Comparison of ENCODE assay signal across 15 cellular contexts in genomic region chr20:13288357-13288756, GRCh38.
DNase-seq lines count a peak whose midpoint lies in the region; ATAC-seq, FAIRE-seq and TF ChIP-seq lines count a peak whose summit lies in the region.
"Had no signal": no experiment of that assay in that cellular context is flagged by ENCODE, and none has a peak within 500 bp of the region (broad histone marks: within the 10 kb centered on the region; RNA-seq: fewer than 3 reads in every experiment).

No MANE protein-coding gene starts in this region.

- H3K9me3 Mint-ChIP-seq in chondrocyte (ENCODE audit: low read depth) = no peaks in the 10 kb centered on the region
- H3K9me3 Mint-ChIP-seq: H9 had no signal

- in situ Hi-C loops in HepG2 (cut with HindIII; ENCODE audit: extremely low pct_ligation_motif_present, low pct_unique_long_range_greater_than_20kb) = loop anchor here (25.0 kb wide), 1 partner anchor 326 kb away; no protein-coding TSS in a partner anchor

- no peak overlapping the region for H3K27ac ChIP-seq in BLaER1
- H3K27ac ChIP-seq in HepG2 (ENCODE audit: extremely low read length, insufficient read depth, low read length) = no peak overlapping the region
- H3K27ac ChIP-seq: A549 had no signal

- intact Hi-C loops in HepG2 (cut with micrococcal nuclease; ENCODE audit: unreplicated experiment) = loop anchor here (2.0 kb wide), 1 partner anchor 44 kb away; no protein-coding TSS in a partner anchor

- no peaks in the 10 kb centered on the region for H3K9me3 ChIP-seq in BE2C
- no peaks in the 10 kb centered on the region for H3K9me3 ChIP-seq in BLaER1
- H3K9me3 ChIP-seq in HepG2 (ENCODE audit: low read length) = no peaks in the 10 kb centered on the region
- H3K9me3 ChIP-seq: A549 had no signal

- no peaks in the 10 kb centered on the region for H3K27me3 Mint-ChIP-seq in chondrocyte (ENCODE audit: low read depth)
- H3K27me3 Mint-ChIP-seq: CD4-positive, CD25-positive, alpha-beta regulatory T cell had no signal

- WGBS in HepG2 (ENCODE audit: low lambda C conversion rate) = 80% methylated on average over 12 of the region's 12 CpGs

- H3K79me2 ChIP-seq in HepG2 (ENCODE audit: insufficient read depth, low read length) = no peaks in the 10 kb centered on the region

- no peaks in the 10 kb centered on the region for H3K36me3 ChIP-seq in BE2C
- H3K36me3 ChIP-seq in BLaER1 = no peaks in the 10 kb centered on the region
- no peaks in the 10 kb centered on the region for H3K36me3 ChIP-seq in HepG2 (replicated peaks in 1 of 2; ENCODE audit: control insufficient read depth in 1 of 2, insufficient read depth in 2 of 2, low read length in 2 of 2)

- TF ChIP-seq EP300 in HepG2 (IDR thresholded peaks at IDR 0.05; ENCODE audit: low read depth in 2 of 2, low read length in 2 of 2) (no peak), HepG2 (CRISPR knock-in tag; IDR thresholded peaks at IDR 0.05; ENCODE audit: borderline replicate concordance) (no peak)

- H3K9ac ChIP-seq in BLaER1 (no peak overlapping the region), HepG2 (ENCODE audit: insufficient read depth, low read depth, low read length) (no peak overlapping the region)

- H3K4me1 ChIP-seq in BE2C (no peaks in the 10 kb centered on the region), BLaER1 (peaks cover 43% of the 10 kb centered on the region), HepG2 (ENCODE audit: insufficient read depth, low read length) (peaks cover 21% of the 10 kb centered on the region)

- H2AFZ ChIP-seq in HepG2 (ENCODE audit: low read length) = no peak overlapping the region

- H3K27me3 ChIP-seq in BE2C = peaks cover 16% of the 10 kb centered on the region
- H3K27me3 ChIP-seq in BLaER1 = no peaks in the 10 kb centered on the region
- no peaks in the 10 kb centered on the region for H3K27me3 ChIP-seq in HepG2 (ENCODE audit: control insufficient read depth in 1 of 2, insufficient read depth in 2 of 2, low read length in 2 of 2)

- H3K4me2 ChIP-seq in BLaER1 (peak overlapping the region; percentile 78), HepG2 (ENCODE audit: low read depth, low read length) (no peak overlapping the region)
- H3K4me2 ChIP-seq: A549 had no signal

- no peak overlapping the region for H3K4me3 ChIP-seq in BE2C (ENCODE audit: low read depth, low read length)
- H3K4me3 ChIP-seq in BLaER1 = no peak overlapping the region
- H3K4me3 ChIP-seq in HepG2 (replicated peaks in 1 of 3; ENCODE audit: insufficient read depth in 1 of 3, low read depth in 2 of 3, low read length in 3 of 3) = no peak overlapping the region
- H3K4me3 ChIP-seq: A549, GM12878 had no signal

- DNase-seq in BE2C (peak; percentile 24), glomerular visceral epithelial cell (ENCODE audit: extremely low spot score) (peak; percentile 40), HepG2 (ENCODE audit: low spot score) (peak; percentile 21), chondrocyte (ENCODE audit: low spot score) (no peak)
- no peak for DNase-seq in activated CD4-positive, alpha-beta T cell treated with anti-CD3 and anti-CD28 coated beads for 1 hour
- DNase-seq: CD4-positive, CD25-positive, alpha-beta regulatory T cell; DMS 273 treated with DMSO at 0.1 percent for 48 hours; GOT3; H9 had no signal

- CTCF ChIA-PET in HepG2 (lab: Yijun Ruan, JAX; ENCODE audit: low intra/inter-chr PET ratio, low total read pairs) = no interaction called here

- no TSS peak for BruUV-seq in HepG2 (replicated peaks; lab: Mats Ljungman, UMichigan)

- FAIRE-seq in HepG2 (lab: Jason Lieb, UNC) = no peak
- FAIRE-seq: A549, GM12878, GM19239 had no signal

- H3K36me3 Mint-ChIP-seq in chondrocyte (ENCODE audit: low read depth) = no peaks in the 10 kb centered on the region
- H3K36me3 Mint-ChIP-seq: CD4-positive, CD25-positive, alpha-beta regulatory T cell had no signal

- ATAC-seq in HepG2 (peak; percentile 37), GM18861 (IDR thresholded peaks at IDR 0.05; ENCODE audit: unreplicated experiment) (no peak), GM18907 (IDR thresholded peaks at IDR 0.05; ENCODE audit: unreplicated experiment) (no peak)
- ATAC-seq: A549, GM12878 had no signal

- peaks cover 6% of the 10 kb centered on the region for H3K4me1 Mint-ChIP-seq in chondrocyte (ENCODE audit: low read depth)
- H3K4me1 Mint-ChIP-seq: CD4-positive, CD25-positive, alpha-beta regulatory T cell had no signal

- no peak for TF ChIP-seq POLR2A in HepG2 (IDR thresholded peaks at IDR 0.05; ENCODE audit: insufficient read depth in 1 of 2, low read depth in 2 of 2, low read length in 2 of 2)

- TF ChIP-seq RAD21 in HepG2 (CRISPR knock-in tag; IDR thresholded peaks at IDR 0.05) = no peak

- H3K27ac Mint-ChIP-seq in chondrocyte (ENCODE audit: unreplicated experiment) = no peak overlapping the region
- H3K27ac Mint-ChIP-seq: CD4-positive, CD25-positive, alpha-beta regulatory T cell; H9 had no signal

- POLR2A ChIA-PET in HepG2 (lab: Yijun Ruan, JAX) = no interaction called here

- no peaks in the 10 kb centered on the region for H4K20me1 ChIP-seq in BLaER1
- H4K20me1 ChIP-seq in HepG2 (ENCODE audit: insufficient read depth, low read length) = no peaks in the 10 kb centered on the region

- TF ChIP-seq CTCF in BE2C (IDR thresholded peaks at IDR 0.05; ENCODE audit: low read depth, low read length) (no peak), HepG2 (CRISPR knock-in tag; IDR thresholded peaks at IDR 0.05) (no peak), chondrocyte (IDR thresholded peaks at IDR 0.05) (no peak)

- no peak overlapping the region for H3K4me3 Mint-ChIP-seq in chondrocyte (ENCODE audit: unreplicated experiment)
- H3K4me3 Mint-ChIP-seq: CD4-positive, CD25-positive, alpha-beta regulatory T cell; H9 had no signal

TF ChIP-seq in HepG2, 621 proteins besides CTCF, POLR2A, EP300 and RAD21:
- no peak for TF ChIP-seq ZNF354B (CRISPR knock-in tag; IDR thresholded peaks at IDR 0.05)
- no peak for TF ChIP-seq RFX5 (IDR thresholded peaks at IDR 0.05; ENCODE audit: low read depth, low read length)
- TF ChIP-seq, protein P1, sequence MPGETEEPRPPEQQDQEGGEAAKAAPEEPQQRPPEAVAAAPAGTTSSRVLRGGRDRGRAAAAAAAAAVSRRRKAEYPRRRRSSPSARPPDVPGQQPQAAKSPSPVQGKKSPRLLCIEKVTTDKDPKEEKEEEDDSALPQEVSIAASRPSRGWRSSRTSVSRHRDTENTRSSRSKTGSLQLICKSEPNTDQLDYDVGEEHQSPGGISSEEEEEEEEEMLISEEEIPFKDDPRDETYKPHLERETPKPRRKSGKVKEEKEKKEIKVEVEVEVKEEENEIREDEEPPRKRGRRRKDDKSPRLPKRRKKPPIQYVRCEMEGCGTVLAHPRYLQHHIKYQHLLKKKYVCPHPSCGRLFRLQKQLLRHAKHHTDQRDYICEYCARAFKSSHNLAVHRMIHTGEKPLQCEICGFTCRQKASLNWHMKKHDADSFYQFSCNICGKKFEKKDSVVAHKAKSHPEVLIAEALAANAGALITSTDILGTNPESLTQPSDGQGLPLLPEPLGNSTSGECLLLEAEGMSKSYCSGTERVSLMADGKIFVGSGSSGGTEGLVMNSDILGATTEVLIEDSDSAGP (CRISPR knock-in tag; IDR thresholded peaks at IDR 0.05; ENCODE audit: borderline replicate concordance) = no peak
- TF ChIP-seq ZNF776 (CRISPR knock-in tag; IDR thresholded peaks at IDR 0.05) = no peak

Comparison
In these comparisons a context has a peak if more than half of its experiments do, and no peak if none do; other contexts are left out.
1. DNase-seq: peak in BE2C (single experiment), glomerular visceral epithelial cell (single experiment) and HepG2 (single experiment); none in activated CD4-positive, alpha-beta T cell treated with anti-CD3 and anti-CD28 coated beads for 1 hour (single experiment) and chondrocyte (single experiment).